In the genomic region with DNA sequence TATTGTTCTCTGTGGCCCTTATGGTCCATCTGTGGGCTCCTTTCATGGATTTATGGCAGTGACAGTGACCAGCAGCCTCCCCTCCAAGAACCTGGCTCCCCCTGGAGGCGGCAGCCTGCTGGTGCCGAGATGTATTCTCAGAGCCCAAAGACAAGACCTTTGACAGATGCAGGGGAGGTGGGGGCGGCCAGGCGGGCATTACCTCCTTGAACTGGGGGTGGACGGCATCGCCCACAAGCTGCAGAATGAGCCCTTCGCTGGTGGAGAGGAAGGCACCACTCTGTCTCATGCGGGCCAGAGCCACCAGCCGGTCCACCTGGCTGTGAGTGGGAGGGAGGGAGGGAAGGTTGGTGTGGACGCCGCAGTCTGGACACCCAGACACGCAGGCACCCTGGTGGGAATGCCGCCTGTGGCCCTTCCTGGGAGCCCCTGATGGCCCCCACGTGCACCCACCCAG, we compare ENCODE assay signal across 8 cellular contexts. TPM values are rescaled to one million over a fixed set of nuclear protein-coding genes. Genes with fewer than 3 reads are reported as not detected.
DNase-seq lines count a peak whose midpoint lies in the region; ATAC-seq and TF ChIP-seq lines count a peak whose summit lies in the region.

No MANE protein-coding gene starts in this region.

- H3K9me3 Mint-ChIP-seq in MCF 10A (ENCODE audit: unreplicated experiment): no peaks in the 10 kb centered on the region

- TF ChIP-seq POLR2A in breast epithelium (IDR thresholded peaks at IDR 0.05) (no peak), spleen (IDR thresholded peaks at IDR 0.05) (no peak)

- peaks cover 12% of the 10 kb centered on the region for H3K27me3 Mint-ChIP-seq in MCF 10A (ENCODE audit: insufficient read depth, unreplicated experiment)

- H3K4me1 ChIP-seq in breast epithelium (peaks cover 0 to 15% of the 10 kb centered on the region in 2 donors), spleen (peaks cover 13 to 36% (median 25%) of the 10 kb centered on the region in 6 donors)

- H3K36me3 Mint-ChIP-seq in MCF 10A (ENCODE audit: insufficient read depth, unreplicated experiment): peaks cover 8% of the 10 kb centered on the region

- WGBS in spleen, 5 donors: 71 to 87% (median 77%) methylated on average over 9 to 14 of the region's 14 CpGs

- H3K9me3 ChIP-seq in breast epithelium: no peaks in the 10 kb centered on the region
- H3K9me3 ChIP-seq in spleen: no peaks in the 10 kb centered on the region

- H3K27me3 ChIP-seq in breast epithelium (peaks cover 12 to 22% of the 10 kb centered on the region in 2 donors), spleen (replicated peaks in 1 of 7) (peaks cover 8 to 33% (median 24%) of the 10 kb centered on the region in 7 donors)

- no peak for ATAC-seq in HG03469 (IDR thresholded peaks at IDR 0.05; ENCODE audit: unreplicated experiment)

- no TSS peak for BruUV-seq in MCF 10A (replicated peaks; lab: Mats Ljungman, UMichigan)

- peaks cover under 1% of the 10 kb centered on the region for H3K4me1 Mint-ChIP-seq in MCF 10A (ENCODE audit: insufficient read depth, unreplicated experiment)

- POLR2A ChIA-PET in MCF 10A (lab: Yijun Ruan, JAX): interaction anchor here (0.6 kb wide), 1 partner anchor 22 kb away, joined by 3 read pairs; a partner anchor contains a TSS

- no peak overlapping the region for H3K27ac Mint-ChIP-seq in MCF 10A (ENCODE audit: low read depth, unreplicated experiment)

- DNase-seq in MCF 10A (ENCODE audit: unreplicated experiment) (peak; percentile 58), breast epithelium (ENCODE audit: low spot score in 2 of 2) (no peak), NCI-H69 (lab: John Stamatoyannopoulos, UW) (peak; percentile 70), germinal center (ENCODE audit: low spot score) (peak; percentile 62), spleen (no peak), ecto neural progenitor cell (ENCODE audit: low spot score) (no peak)
- DNase-seq in activated T-cell treated with anti-CD3 and anti-CD28 coated beads, Interleukin-2, amount 50 U/mL, for 48 hours: peak; percentile 60 to 62

- intact Hi-C loops in MCF 10A (cut with micrococcal nuclease) (loop anchor here (1.0 kb wide), 2 partner anchors 70 to 314 kb away; a partner anchor contains a TSS), breast epithelium (cut with DNase I; ENCODE audit: low total_unique reads) (loop anchor here (5.0 kb wide), 1 partner anchor 927 kb away; no protein-coding TSS in a partner anchor), spleen (cut with DNase I; ENCODE audit: low total_unique reads) (no loop called here)

- CTCF ChIA-PET in MCF 10A (lab: Yijun Ruan, JAX): interaction anchor here (0.6 to 2.5 kb wide), 10 partner anchors 13 to 314 kb away, joined by 3 to 12 read pairs (median 6); a partner anchor contains a TSS

- no peaks in the 10 kb centered on the region for H3K36me3 ChIP-seq in breast epithelium
- H3K36me3 ChIP-seq in spleen: peaks cover 0 to 31% (median 9%) of the 10 kb centered on the region in 6 donors

- no peak overlapping the region for H3K27ac ChIP-seq in breast epithelium
- H3K27ac ChIP-seq in spleen: no peak overlapping the region

- no peak overlapping the region for H3K4me3 Mint-ChIP-seq in MCF 10A (ENCODE audit: unreplicated experiment)

- no peak overlapping the region for H3K4me3 ChIP-seq in breast epithelium
- no peak overlapping the region for H3K4me3 ChIP-seq in spleen

- TF ChIP-seq CTCF in MCF 10A (IDR thresholded peaks at IDR 0.05; ENCODE audit: unreplicated experiment): peak; percentile 66
- peak in 1 of 3 donors; percentile 33 for TF ChIP-seq CTCF in breast epithelium (IDR thresholded peaks at IDR 0.05)
- peak in 10 of 11 experiments; percentile 15 to 66 (median 46) for TF ChIP-seq CTCF in spleen (IDR thresholded peaks at IDR 0.05 in 8 of 11, conservative IDR thresholded peaks at IDR 0.05 in 3 of 11)

RNA-seq across cellular contexts. Expression of a gene that starts 6.6 kb away (rescaled TPM):
- total RNA-seq in MCF 10A (2022) (34.3 and 59.9 TPM in 2 replicates), breast epithelium (10 to 100 TPM; 42.7 to 71.5 (median 57.0) TPM), spleen (10 to 100 TPM; 38.6 to 85.0 (median 54.5) TPM)
- 10 to 100 TPM; 55.6 to 98.7 (median 64.5) TPM for polyA plus RNA-seq in spleen

RNA-seq across cellular contexts. Expression of a gene that starts 9.7 kb away (rescaled TPM):
- total RNA-seq in MCF 10A (2022) (0.23 and 0.32 TPM in 2 replicates), breast epithelium (not detected), spleen (not detected)
- not detected for polyA plus RNA-seq in spleen

RNA-seq across cellular contexts. Expression of a gene that starts 11.7 kb away (rescaled TPM):
- not detected in 2 replicates for total RNA-seq in MCF 10A (2022)
- total RNA-seq in breast epithelium: under 1 TPM in 1 of 3 donors, not detected in 2; 0.29 TPM
- total RNA-seq in spleen: under 1 TPM in 1 of 7 donors, not detected in 6; 0.27 TPM
- polyA plus RNA-seq in spleen: under 1 TPM in 1 of 3 donors, not detected in 2; 0.03 TPM

RNA-seq across cellular contexts. Expression of a gene that starts 21.6 kb away (rescaled TPM):
- 6.2 and 12.1 TPM in 2 replicates for total RNA-seq in MCF 10A (2022)
- total RNA-seq in breast epithelium: 1 to 10 TPM; 2.1 to 4.4 (median 4.3) TPM
- 10 to 100 TPM in 3 of 7 donors, 1 to 10 TPM in 4; 4.4 to 13.6 (median 9.7) TPM for total RNA-seq in spleen
- 1 to 10 TPM; 1.4 to 8.2 (median 1.7) TPM for polyA plus RNA-seq in spleen

RNA-seq across cellular contexts. Expression of a gene that starts 30.2 kb away (rescaled TPM):
- total RNA-seq in MCF 10A (2022): 16.6 and 22.8 TPM in 2 replicates
- total RNA-seq in breast epithelium: 10 to 100 TPM in 2 of 3 donors, 1 to 10 TPM in 1; 1.9 to 11.3 (median 10.8) TPM
- total RNA-seq in spleen: 10 to 100 TPM in 1 of 7 donors, 1 to 10 TPM in 6; 1.9 to 10.3 (median 6.9) TPM
- 10 to 100 TPM; 13.8 to 17.7 (median 15.5) TPM for polyA plus RNA-seq in spleen

Comparison
In these comparisons a context has a peak if more than half of its experiments do, and no peak if none do; other contexts are left out.
1. DNase-seq: peak in MCF 10A (single experiment), NCI-H69 (single experiment), activated T-cell treated with anti-CD3 and anti-CD28 coated beads, Interleukin-2, amount 50 U/mL, for 48 hours (2 of 2) and germinal center (single experiment); none in breast epithelium (0 of 2), spleen (single experiment) and ecto neural progenitor cell (single experiment).